ENCODE assay signal across 8 cellular contexts in genomic region chr21:41678016-41678935, GRCh38.
A peak's percentile ranks its signal among the peaks of the same experiment; 100 is the strongest.
DNase-seq lines count a peak whose midpoint lies in the region; ATAC-seq and TF ChIP-seq lines count a peak whose summit lies in the region.

No MANE protein-coding gene starts in this region.

- TF ChIP-seq POLR2A in transverse colon (IDR thresholded peaks at IDR 0.05): peak; percentile 75

- POLR2A ChIA-PET in activated CD4-positive, alpha-beta T cell treated with anti-CD3 and anti-CD28 coated beads for 36 hours (lab: Charles Lee): no interaction called here

- peaks cover 12% of the 10 kb centered on the region for H3K27me3 Mint-ChIP-seq in activated naive CD8-positive, alpha-beta T cell treated with anti-CD3 and anti-CD28 coated beads, Interleukin-2, amount 50 U/mL, for 24 hours
- peaks cover 3% of the 10 kb centered on the region for H3K27me3 Mint-ChIP-seq in activated CD4-positive, alpha-beta T cell treated with anti-CD3 and anti-CD28 coated beads for 36 hours

- no peak overlapping the region for H3K27ac Mint-ChIP-seq in activated naive CD8-positive, alpha-beta T cell treated with anti-CD3 and anti-CD28 coated beads, Interleukin-2, amount 50 U/mL, for 24 hours
- no peak overlapping the region for H3K27ac Mint-ChIP-seq in activated CD4-positive, alpha-beta T cell treated with anti-CD3 and anti-CD28 coated beads for 36 hours

- no peak for TF ChIP-seq EP300 in transverse colon (IDR thresholded peaks at IDR 0.05; ENCODE audit: low read depth)

- no peaks in the 10 kb centered on the region for H3K4me1 Mint-ChIP-seq in activated naive CD8-positive, alpha-beta T cell treated with anti-CD3 and anti-CD28 coated beads, Interleukin-2, amount 50 U/mL, for 24 hours
- H3K4me1 Mint-ChIP-seq in activated CD4-positive, alpha-beta T cell treated with anti-CD3 and anti-CD28 coated beads for 36 hours: no peaks in the 10 kb centered on the region

- no peak overlapping the region for H3K4me3 Mint-ChIP-seq in activated naive CD8-positive, alpha-beta T cell treated with anti-CD3 and anti-CD28 coated beads, Interleukin-2, amount 50 U/mL, for 24 hours
- H3K4me3 Mint-ChIP-seq in activated CD4-positive, alpha-beta T cell treated with anti-CD3 and anti-CD28 coated beads for 36 hours: no peak overlapping the region

- in situ Hi-C loops in transverse colon (cut with MboI; ENCODE audit: low pct_ligation_motif_present in 1 of 4, low pct_unique_long_range_greater_than_20kb in 1 of 4, low sequenced_read_pairs in 3 of 4): no loop called here

- H3K9me3 ChIP-seq in transverse colon: no peaks in the 10 kb centered on the region

- DNase-seq in DMS 273 (lab: John Stamatoyannopoulos, UW; ENCODE audit: unreplicated experiment) (peak; percentile 29), DMS 273 treated with DMSO at 0.1 percent for 48 hours (lab: John Stamatoyannopoulos, UW) (no peak), transverse colon (peak; percentile 80), SW 1271 (lab: John Stamatoyannopoulos, UW) (no peak)
- DNase-seq in activated naive CD8-positive, alpha-beta T cell treated with anti-CD3 and anti-CD28 coated beads, Interleukin-2, amount 50 U/mL, for 24 hours: no peak
- DNase-seq in activated CD4-positive, alpha-beta T cell treated with anti-CD3 and anti-CD28 coated beads for 36 hours: no peak

- intact Hi-C loops in transverse colon (cut with DNase I; ENCODE audit: low total_unique reads): no loop called here
- intact Hi-C loops in activated CD4-positive, alpha-beta T cell treated with anti-CD3 and anti-CD28 coated beads for 36 hours (cut with DNase I, micrococcal nuclease): no loop called here

- 37% methylated on average over 17 of the region's 17 CpGs; no CpG with 5 or more reads in 1 of the 2 donors for WGBS in transverse colon (ENCODE audit: low coverage in 1 of 2), 2 donors

- peak overlapping the region in 1 of 4 donors; percentile 30 for H3K4me3 ChIP-seq in transverse colon

- peak in 2 of 5 experiments; percentile 35 to 38 for TF ChIP-seq CTCF in transverse colon (IDR thresholded peaks at IDR 0.05)

- H3K27me3 ChIP-seq in layer of hippocampus (ENCODE audit: control insufficient read depth, insufficient read depth, low read length): no peaks in the 10 kb centered on the region
- H3K27me3 ChIP-seq in transverse colon: no peaks in the 10 kb centered on the region

- CTCF ChIA-PET in activated CD4-positive, alpha-beta T cell treated with anti-CD3 and anti-CD28 coated beads for 36 hours (lab: Charles Lee): no interaction called here

- peak; percentile 57 for ATAC-seq in SK-N-SH treated with all-trans-retinoic acid at 6 μM for 48 hours
- no peak for ATAC-seq in activated naive CD8-positive, alpha-beta T cell treated with anti-CD3 and anti-CD28 coated beads, Interleukin-2, amount 50 U/mL, for 24 hours
- no peak for ATAC-seq in activated CD4-positive, alpha-beta T cell treated with anti-CD3 and anti-CD28 coated beads for 36 hours

- H3K36me3 Mint-ChIP-seq in activated naive CD8-positive, alpha-beta T cell treated with anti-CD3 and anti-CD28 coated beads, Interleukin-2, amount 50 U/mL, for 24 hours (ENCODE audit: low read depth): no peaks in the 10 kb centered on the region
- no peaks in the 10 kb centered on the region for H3K36me3 Mint-ChIP-seq in activated CD4-positive, alpha-beta T cell treated with anti-CD3 and anti-CD28 coated beads for 36 hours (ENCODE audit: low read depth)

- H3K27ac ChIP-seq in layer of hippocampus (ENCODE audit: low read depth, low read length) (peak overlapping the region; percentile 19), transverse colon (peak overlapping the region; percentile 89 to 94 (median 92))

- peaks cover 0 to 32% (median 22%) of the 10 kb centered on the region in 4 donors for H3K4me1 ChIP-seq in transverse colon

- H3K36me3 ChIP-seq in transverse colon: no peaks in the 10 kb centered on the region

- H3K9me3 Mint-ChIP-seq in activated naive CD8-positive, alpha-beta T cell treated with anti-CD3 and anti-CD28 coated beads, Interleukin-2, amount 50 U/mL, for 24 hours: no peaks in the 10 kb centered on the region
- no peaks in the 10 kb centered on the region for H3K9me3 Mint-ChIP-seq in activated CD4-positive, alpha-beta T cell treated with anti-CD3 and anti-CD28 coated beads for 36 hours (ENCODE audit: low read depth)

TF ChIP-seq in SK-N-SH treated with all-trans-retinoic acid at 6 μM for 48 hours, 23 proteins besides CTCF, POLR2A, EP300 and RAD21:
- TF ChIP-seq ZFP3 (CRISPR knock-in tag; IDR thresholded peaks at IDR 0.05) (no peak), PPARA (CRISPR knock-in tag; IDR thresholded peaks at IDR 0.05; ENCODE audit: borderline replicate concordance) (no peak), BACH2 (CRISPR knock-in tag; IDR thresholded peaks at IDR 0.05; ENCODE audit: borderline replicate concordance) (no peak), ZNF70 (CRISPR knock-in tag; IDR thresholded peaks at IDR 0.05) (no peak), OSR1 (CRISPR knock-in tag; IDR thresholded peaks at IDR 0.05) (no peak), SNAI2 (CRISPR knock-in tag; IDR thresholded peaks at IDR 0.05) (no peak), RARB (CRISPR knock-in tag; IDR thresholded peaks at IDR 0.05) (no peak), ZC3H10 (CRISPR knock-in tag; IDR thresholded peaks at IDR 0.05) (no peak), ESRRG (CRISPR knock-in tag; IDR thresholded peaks at IDR 0.05) (no peak), CREB5 (CRISPR knock-in tag; IDR thresholded peaks at IDR 0.05; ENCODE audit: low read depth) (no peak), POU6F1 (CRISPR knock-in tag; IDR thresholded peaks at IDR 0.05; ENCODE audit: borderline replicate concordance, low read depth) (no peak), ZNF565 (CRISPR knock-in tag; conservative IDR thresholded peaks at IDR 0.05; ENCODE audit: low read depth) (no peak)

Comparison
In these comparisons a context has a peak if more than half of its experiments do, and no peak if none do; other contexts are left out.
1. DNase-seq: peak in DMS 273 (single experiment) and transverse colon (single experiment); none in DMS 273 treated with DMSO at 0.1 percent for 48 hours (single experiment), SW 1271 (0 of 2), activated naive CD8-positive, alpha-beta T cell treated with anti-CD3 and anti-CD28 coated beads, Interleukin-2, amount 50 U/mL, for 24 hours (single experiment) and activated CD4-positive, alpha-beta T cell treated with anti-CD3 and anti-CD28 coated beads for 36 hours (single experiment).